Comparison of ENCODE assay signal across 2 cellular contexts in the genomic region with DNA sequence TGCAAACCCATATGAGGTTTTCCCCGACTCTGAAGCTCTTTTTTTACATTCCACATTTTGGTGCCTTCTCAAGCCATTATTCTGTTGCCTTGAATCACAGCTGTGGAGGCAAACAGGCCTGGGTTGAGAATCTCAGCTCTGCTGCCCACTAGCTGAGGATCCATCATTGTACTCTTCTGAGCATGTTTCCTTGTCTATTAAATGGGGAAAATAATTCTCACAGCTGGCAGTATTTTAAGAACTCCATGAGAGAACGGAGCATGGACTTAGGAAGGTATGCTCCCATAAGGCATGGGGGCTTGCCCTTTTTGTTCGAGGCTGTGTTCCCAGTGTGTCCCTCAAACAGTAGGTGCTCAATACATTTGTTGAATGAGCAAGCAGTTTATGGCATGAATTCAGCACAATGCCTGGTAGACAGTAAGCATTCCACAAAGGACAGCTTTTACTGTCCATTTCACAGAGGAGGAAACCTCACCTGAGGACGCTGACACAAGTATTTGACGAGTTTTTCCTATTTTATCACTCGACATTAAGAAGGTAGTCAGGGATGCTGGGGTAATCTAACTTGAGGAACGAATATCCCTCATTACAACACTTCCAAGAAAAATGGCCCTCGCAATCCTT.
TF ChIP-seq lines count a peak whose summit lies in the region.

No MANE protein-coding gene starts in this region.

TF ChIP-seq in GM23338, 12 proteins besides CTCF, POLR2A, EP300 and RAD21 (continued from another document):
- TF ChIP-seq ZNF462 (CRISPR knock-in tag; IDR thresholded peaks at IDR 0.05) (no peak), CREB1 (CRISPR knock-in tag; IDR thresholded peaks at IDR 0.05; ENCODE audit: low read depth) (no peak), JUNB (IDR thresholded peaks at IDR 0.05; ENCODE audit: unreplicated experiment) (no peak), EZH2 (IDR thresholded peaks at IDR 0.05; ENCODE audit: low read depth, unreplicated experiment) (no peak), REST (IDR thresholded peaks at IDR 0.05; ENCODE audit: unreplicated experiment) (no peak), ZNF331 (CRISPR knock-in tag; IDR thresholded peaks at IDR 0.05; ENCODE audit: low read depth) (no peak), POLR2AphosphoS5 (IDR thresholded peaks at IDR 0.05; ENCODE audit: low read depth) (no peak)

TF ChIP-seq in SK-N-SH, 30 proteins besides CTCF, POLR2A, EP300 and RAD21 (continued from another document):
- TF ChIP-seq GATA2 (CRISPR knock-in tag; IDR thresholded peaks at IDR 0.05) (no peak), REST (IDR thresholded peaks at IDR 0.05; ENCODE audit: low read depth, low read length) (no peak)
